1 cellular context compared by ENCODE assay signal in the genomic region with DNA sequence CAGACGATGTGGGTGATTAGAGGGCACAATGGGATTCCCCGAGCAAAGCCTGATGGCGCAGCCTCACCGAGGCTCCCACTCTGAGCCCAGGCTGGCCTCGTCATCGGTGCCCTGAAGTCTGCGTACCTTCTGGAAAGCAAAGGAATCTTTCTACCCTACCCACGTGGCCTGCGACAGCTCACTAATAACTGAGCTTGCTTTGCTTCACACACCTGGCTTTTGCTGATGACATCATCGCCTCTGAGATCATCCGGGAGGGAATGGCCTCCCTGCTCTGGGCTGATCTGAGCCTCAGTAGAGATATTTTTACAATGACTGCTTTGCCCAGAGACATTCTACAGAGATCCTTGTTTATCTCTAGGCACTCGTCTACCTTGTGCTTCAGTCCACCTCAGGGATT.
TF ChIP-seq lines count a peak whose summit lies in the region.

No MANE protein-coding gene starts in this region.

TF ChIP-seq in HepG2, 621 proteins besides CTCF, POLR2A, EP300 and RAD21:
- peak; percentile 44; the same call in 1 of the 2 replicates for TF ChIP-seq CREB1 (IDR thresholded peaks at IDR 0.05)
- no peak for TF ChIP-seq CREB1 (CRISPR knock-in tag; IDR thresholded peaks at IDR 0.05)
- TF ChIP-seq ATF7 (IDR thresholded peaks at IDR 0.05): peak; percentile 88
- TF ChIP-seq ATF7 (CRISPR knock-in tag; IDR thresholded peaks at IDR 0.05): no peak
- no peak for TF ChIP-seq ZNF207 (IDR thresholded peaks at IDR 0.05; ENCODE audit: borderline replicate concordance)
